In the genomic region with DNA sequence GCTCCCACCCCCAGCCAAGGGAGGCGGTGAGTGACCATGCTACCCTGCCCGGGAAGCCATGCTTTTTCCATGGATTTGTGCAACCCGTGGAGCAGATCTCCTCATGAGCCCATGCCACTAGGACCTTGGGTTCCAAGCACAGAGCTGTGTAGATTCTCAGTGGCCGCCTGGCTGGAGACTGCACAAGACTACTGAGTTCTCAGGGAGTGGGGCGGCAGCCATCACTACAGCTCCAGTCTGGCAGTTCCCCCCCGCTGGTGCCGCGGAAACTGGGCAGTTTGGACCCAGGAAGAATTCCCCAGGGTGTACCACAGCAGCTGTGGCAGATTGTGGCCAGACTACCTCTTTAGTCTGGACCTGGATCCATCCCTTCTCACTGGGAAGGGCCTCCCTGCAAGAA, we compare ENCODE assay signal across 34 cellular contexts.
"Had no signal": no experiment of that assay in that cellular context is flagged by ENCODE, and none has a peak within 500 bp of the region (broad histone marks: within the 10 kb centered on the region; RNA-seq: fewer than 3 reads in every experiment).

No MANE protein-coding gene starts in this region.

- H3K4me3 ChIP-seq: MG63 had no signal

- H3K9me3 ChIP-seq: MG63 had no signal

- H3K36me3 ChIP-seq: MG63 had no signal

- H3K27me3 ChIP-seq: MG63 had no signal

- H3K9ac ChIP-seq: KMS-11 had no signal

- H3K27ac ChIP-seq: KMS-11 had no signal

- DNase-seq: Karpas-422, Kasumi-1, MG63, MM.1S, MV-4-11, NCI-H1048, NCI-H1092, NCI-H1092 treated with DMSO at 0.1 percent for 48 hours, NCI-H1105, NCI-H1105 treated with DMSO at 0.1 percent for 48 hours, NCI-H1417, NCI-H1417 treated with DMSO at 0.1 percent for 48 hours, NCI-H1436, NCI-H1436 treated with DMSO at 0.1 percent for 48 hours, NCI-H146, NCI-H1694, NCI-H1694 treated with DMSO at 0.1 percent for 48 hours, NCI-H187, NCI-H187 treated with DMSO at 0.1 percent for 48 hours, NCI-H1930, NCI-H2029, NCI-H2029 treated with DMSO at 0.1 percent for 48 hours, NCI-H2081, NCI-H2081 treated with DMSO at 0.1 percent for 48 hours, NCI-H2107, NCI-H2171, NCI-H2171 treated with DMSO at 0.1 percent for 48 hours, NCI-H2227 treated with DMSO at 0.1 percent for 48 hours, NCI-H226, NCI-H345, NCI-H446, NCI-H446 treated with DMSO at 0.1 percent for 48 hours, NCI-H510A had no signal

- H3K4me2 ChIP-seq: KMS-11 had no signal
